9 cellular contexts compared by ENCODE assay signal in genomic region chr19:19308373-19308772, GRCh38.
"Had no signal": no experiment of that assay in that cellular context is flagged by ENCODE, and none has a peak within 500 bp of the region (broad histone marks: within the 10 kb centered on the region; RNA-seq: fewer than 3 reads in every experiment).

No MANE protein-coding gene starts in this region.

- H3K27ac Mint-ChIP-seq: GM23338, H9 had no signal

- H3K27ac ChIP-seq: KMS-11 had no signal

- H2AFZ ChIP-seq: GM23338 had no signal

- H3K4me3 ChIP-seq: GM23338 had no signal

- H3K4me2 ChIP-seq: GM23338, KMS-11 had no signal

- DNase-seq: H9, HCEC 1CT, IMR-90, KBM-7 had no signal

- H3K4me3 Mint-ChIP-seq: GM23338, H9 had no signal

- H3K9me3 Mint-ChIP-seq: GM23338, H9 had no signal

- H3K9ac ChIP-seq: KMS-11 had no signal

- FAIRE-seq: H1, H54, HepG2 had no signal

- ATAC-seq: GM23338, HepG2 had no signal

- H3K4me1 Mint-ChIP-seq: GM23338, H9 had no signal
